In the genomic region with DNA sequence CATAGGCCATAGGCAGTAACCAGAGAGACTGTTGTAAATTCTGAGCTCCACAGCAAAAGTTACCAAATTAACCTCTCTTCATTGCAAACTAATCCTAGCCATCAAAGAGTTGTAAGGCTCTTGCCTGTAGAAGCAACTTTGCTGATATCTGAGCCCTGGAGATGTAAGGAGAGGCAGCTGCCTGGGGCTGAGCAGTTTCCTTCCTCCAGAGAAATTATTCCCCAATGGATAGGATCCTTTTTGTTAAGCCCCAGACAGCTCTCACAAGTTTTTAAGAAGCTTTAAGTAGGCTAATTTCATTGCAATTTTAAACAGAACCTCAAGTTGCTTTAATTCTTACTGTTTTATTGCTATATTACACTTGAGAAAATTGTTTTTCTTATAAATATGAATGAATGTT, we compare ENCODE assay signal across 31 cellular contexts.
"Had no signal": no experiment of that assay in that cellular context is flagged by ENCODE, and none has a peak within 500 bp of the region (broad histone marks: within the 10 kb centered on the region; RNA-seq: fewer than 3 reads in every experiment).

No MANE protein-coding gene starts in this region.

- H3K27ac ChIP-seq: adrenal gland, body of pancreas, foreskin keratinocyte, gastroesophageal sphincter, WERI-Rb-1 had no signal

- DNase-seq: activated CD4-positive, alpha-beta memory T cell treated with anti-CD3 and anti-CD28 coated beads for 36 hours; activated CD4-positive, alpha-beta T cell treated with anti-CD3 and anti-CD28 coated beads for 36 hours; activated CD4-positive, alpha-beta T cell treated with anti-CD3 and anti-CD28 coated beads, Interleukin-2, amount 10 ng/mL, durations not matched to agents 24 days and 14 days; activated CD4-positive, CD25-positive, alpha-beta regulatory T cell; activated CD4-positive, CD25-positive, alpha-beta regulatory T cell treated with anti-CD3 and anti-CD28 coated beads, Interleukin-2, amount 50 U/mL, for 72 hours; activated CD8-positive, alpha-beta memory T cell treated with anti-CD3 and anti-CD28 coated beads, Interleukin-2, amount 10 ng/mL, durations not matched to agents 7 days and 5 days; activated CD8-positive, alpha-beta memory T cell treated with anti-CD3 and anti-CD28 coated beads, Interleukin-2, amount 50 U/mL, for 4 hours; activated CD8-positive, alpha-beta T cell treated with anti-CD3 and anti-CD28 coated beads, Interleukin-2, amount 10 ng/mL, durations not matched to agents 7 days and 5 days; activated effector memory CD4-positive, alpha-beta T cell treated with anti-CD3 and anti-CD28 coated beads, Interleukin-2, amount 50 U/mL, for 16 hours; activated naive CD4-positive, alpha-beta T cell treated with anti-CD3 and anti-CD28 coated beads for 36 hours; activated naive CD8-positive, alpha-beta T cell treated with anti-CD3 and anti-CD28 coated beads for 36 hours; activated naive CD8-positive, alpha-beta T cell treated with anti-CD3 and anti-CD28 coated beads, Interleukin-2, amount 50 U/mL, for 24 hours; activated T-cell treated with anti-CD3 and anti-CD28 coated beads, Interleukin-2, amount 50 U/mL, for 1 hour; activated T-cell treated with anti-CD3 and anti-CD28 coated beads, Interleukin-2, amount 50 U/mL, for 48 hours; adrenal gland; amygdala; aorta; body of pancreas; caudate nucleus; cortex of kidney; dermis blood vessel endothelial cell; effector CD4-positive, alpha-beta T cell; effector memory CD8-positive, alpha-beta T cell; erythroblast; foreskin keratinocyte; heart right ventricle; T-helper 17 cell; T1000; WERI-Rb-1 had no signal

- H3K36me3 ChIP-seq: adrenal gland, esophagus muscularis mucosa, gastroesophageal sphincter, heart right ventricle, WERI-Rb-1 had no signal

- H3K4me1 ChIP-seq: adrenal gland, body of pancreas, foreskin keratinocyte, heart right ventricle had no signal

- H3K4me3 ChIP-seq: adrenal gland, body of pancreas, esophagus muscularis mucosa, gastroesophageal sphincter, heart right ventricle had no signal

- ATAC-seq: activated CD4-positive, alpha-beta T cell treated with anti-CD3 and anti-CD28 coated beads for 36 hours; activated CD8-positive, alpha-beta memory T cell treated with anti-CD3 and anti-CD28 coated beads, Interleukin-2, amount 10 ng/mL, durations not matched to agents 7 days and 5 days; activated CD8-positive, alpha-beta T cell treated with anti-CD3 and anti-CD28 coated beads, Interleukin-2, amount 10 ng/mL, durations not matched to agents 7 days and 5 days; activated naive CD8-positive, alpha-beta T cell treated with anti-CD3 and anti-CD28 coated beads, Interleukin-2, amount 50 U/mL, for 24 hours; body of pancreas; effector memory CD8-positive, alpha-beta T cell; foreskin keratinocyte; gastroesophageal sphincter; heart right ventricle; T-helper 17 cell had no signal

- H3K27me3 ChIP-seq: adrenal gland, body of pancreas, esophagus muscularis mucosa, foreskin keratinocyte, gastroesophageal sphincter, heart right ventricle had no signal
